Comparison of ENCODE assay signal across 8 cellular contexts in the genomic region with DNA sequence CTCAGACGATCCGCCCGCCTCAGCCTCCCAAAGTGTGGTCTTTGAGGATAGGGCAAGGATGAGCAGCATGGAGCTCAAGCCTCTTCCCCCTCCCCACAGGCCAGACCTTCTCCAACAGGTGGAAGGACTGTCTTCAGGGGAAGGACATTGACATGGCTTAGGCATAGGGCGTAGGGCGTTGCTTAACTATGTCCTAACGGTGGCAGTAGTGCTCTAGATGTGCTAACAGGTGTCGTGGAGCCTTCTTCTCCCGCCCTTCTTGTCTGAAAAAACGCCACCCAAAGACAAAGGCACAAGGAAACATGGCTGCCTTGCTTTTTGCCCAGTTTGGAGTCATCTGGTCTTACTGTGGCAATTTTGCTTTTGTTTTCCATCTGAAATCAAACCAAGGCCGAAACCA.
A peak's percentile ranks its signal among the peaks of the same experiment; 100 is the strongest.
DNase-seq lines count a peak whose midpoint lies in the region; ATAC-seq and TF ChIP-seq lines count a peak whose summit lies in the region.

No MANE protein-coding gene starts in this region.

- no peak overlapping the region for H3K4me3 ChIP-seq in mucosa of descending colon

- H3K9me3 ChIP-seq in mucosa of descending colon, result peaks cover 2% of the 10 kb centered on the region

- intact Hi-C loops in mucosa of descending colon (cut with DNase I, micrococcal nuclease), result no loop called here

- CTCF ChIA-PET in GM10248 (lab: Yijun Ruan, JAX), result no interaction called here

- TF ChIP-seq CTCF in GM10248 (IDR thresholded peaks at IDR 0.05; ENCODE audit: control extremely low read depth, extremely low read depth, low read depth, missing control alignments) (no peak), mucosa of descending colon (IDR thresholded peaks at IDR 0.05) (no peak)

- POLR2A ChIA-PET in GM10248 (lab: Yijun Ruan, JAX), result no interaction called here

- no peaks in the 10 kb centered on the region for H3K4me1 ChIP-seq in mucosa of descending colon (ENCODE audit: low read depth)

- peak; percentile 66 for ATAC-seq in HG02571 (IDR thresholded peaks at IDR 0.05; ENCODE audit: unreplicated experiment)
- peak; percentile 94 for ATAC-seq in mucosa of descending colon
- ATAC-seq in HG02759 (IDR thresholded peaks at IDR 0.05; ENCODE audit: unreplicated experiment), result no peak
- no peak for ATAC-seq in HG02678 (IDR thresholded peaks at IDR 0.05; ENCODE audit: unreplicated experiment)

- peak; percentile 15 for DNase-seq in GM10248 (ENCODE audit: extremely low spot score)
- peak; percentile 76 for DNase-seq in activated CD8-positive, alpha-beta memory T cell treated with anti-CD3 and anti-CD28 coated beads, Interleukin-2, amount 50 U/mL, for 4 hours
- DNase-seq in mucosa of descending colon, result no peak
- DNase-seq in NCI-H2171 treated with DMSO at 0.1 percent for 48 hours (lab: John Stamatoyannopoulos, UW), result no peak
- no peak for DNase-seq in OCI-M2 (lab: John Stamatoyannopoulos, UW; ENCODE audit: unreplicated experiment)

- H3K36me3 ChIP-seq in mucosa of descending colon (ENCODE audit: low read depth), result no peaks in the 10 kb centered on the region

Comparison
In these comparisons a context has a peak if more than half of its experiments do, and no peak if none do; other contexts are left out.
1. DNase-seq: peak in GM10248 (single experiment) and activated CD8-positive, alpha-beta memory T cell treated with anti-CD3 and anti-CD28 coated beads, Interleukin-2, amount 50 U/mL, for 4 hours (single experiment); none in mucosa of descending colon (0 of 3), NCI-H2171 treated with DMSO at 0.1 percent for 48 hours (single experiment) and OCI-M2 (single experiment).
2. ATAC-seq: peak in HG02571 (single experiment) and mucosa of descending colon (single experiment); none in HG02759 (single experiment) and HG02678 (single experiment).